ENCODE assay signal across 2 cellular contexts in the genomic region with DNA sequence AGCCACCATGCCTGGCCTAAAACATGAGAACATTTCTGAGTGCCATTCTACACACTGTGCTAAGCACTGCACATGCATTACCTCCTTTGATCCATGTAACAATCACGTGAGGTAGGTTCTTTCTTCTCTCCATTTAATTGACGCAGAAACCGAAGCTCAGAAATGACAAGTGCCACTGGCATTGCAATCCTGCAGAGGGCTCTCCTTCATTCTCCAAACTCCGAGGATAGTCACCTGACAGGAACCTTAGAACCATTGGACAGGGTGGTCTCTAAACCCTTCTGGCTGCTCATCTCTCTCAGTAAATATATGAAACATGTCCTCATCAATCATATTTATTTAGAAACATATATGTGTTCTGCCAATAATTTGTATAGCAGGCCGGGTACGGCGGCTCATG.
TF ChIP-seq lines count a peak whose summit lies in the region.

No MANE protein-coding gene starts in this region.

TF ChIP-seq in GM23338, 12 proteins besides CTCF, POLR2A, EP300 and RAD21 (continued from another document):
- TF ChIP-seq NANOG (IDR thresholded peaks at IDR 0.05; ENCODE audit: borderline replicate concordance): no peak
- no peak for TF ChIP-seq ZNF114 (CRISPR knock-in tag; IDR thresholded peaks at IDR 0.05)
- TF ChIP-seq ZNF462 (CRISPR knock-in tag; IDR thresholded peaks at IDR 0.05): no peak
- TF ChIP-seq, protein P1, sequence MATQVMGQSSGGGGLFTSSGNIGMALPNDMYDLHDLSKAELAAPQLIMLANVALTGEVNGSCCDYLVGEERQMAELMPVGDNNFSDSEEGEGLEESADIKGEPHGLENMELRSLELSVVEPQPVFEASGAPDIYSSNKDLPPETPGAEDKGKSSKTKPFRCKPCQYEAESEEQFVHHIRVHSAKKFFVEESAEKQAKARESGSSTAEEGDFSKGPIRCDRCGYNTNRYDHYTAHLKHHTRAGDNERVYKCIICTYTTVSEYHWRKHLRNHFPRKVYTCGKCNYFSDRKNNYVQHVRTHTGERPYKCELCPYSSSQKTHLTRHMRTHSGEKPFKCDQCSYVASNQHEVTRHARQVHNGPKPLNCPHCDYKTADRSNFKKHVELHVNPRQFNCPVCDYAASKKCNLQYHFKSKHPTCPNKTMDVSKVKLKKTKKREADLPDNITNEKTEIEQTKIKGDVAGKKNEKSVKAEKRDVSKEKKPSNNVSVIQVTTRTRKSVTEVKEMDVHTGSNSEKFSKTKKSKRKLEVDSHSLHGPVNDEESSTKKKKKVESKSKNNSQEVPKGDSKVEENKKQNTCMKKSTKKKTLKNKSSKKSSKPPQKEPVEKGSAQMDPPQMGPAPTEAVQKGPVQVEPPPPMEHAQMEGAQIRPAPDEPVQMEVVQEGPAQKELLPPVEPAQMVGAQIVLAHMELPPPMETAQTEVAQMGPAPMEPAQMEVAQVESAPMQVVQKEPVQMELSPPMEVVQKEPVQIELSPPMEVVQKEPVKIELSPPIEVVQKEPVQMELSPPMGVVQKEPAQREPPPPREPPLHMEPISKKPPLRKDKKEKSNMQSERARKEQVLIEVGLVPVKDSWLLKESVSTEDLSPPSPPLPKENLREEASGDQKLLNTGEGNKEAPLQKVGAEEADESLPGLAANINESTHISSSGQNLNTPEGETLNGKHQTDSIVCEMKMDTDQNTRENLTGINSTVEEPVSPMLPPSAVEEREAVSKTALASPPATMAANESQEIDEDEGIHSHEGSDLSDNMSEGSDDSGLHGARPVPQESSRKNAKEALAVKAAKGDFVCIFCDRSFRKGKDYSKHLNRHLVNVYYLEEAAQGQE (IDR thresholded peaks at IDR 0.05; ENCODE audit: unreplicated experiment): no peak

TF ChIP-seq in SK-N-SH treated with all-trans-retinoic acid at 6 μM for 48 hours, 23 proteins besides CTCF, POLR2A, EP300 and RAD21 (continued from another document):
- TF ChIP-seq PATZ1 (CRISPR knock-in tag; IDR thresholded peaks at IDR 0.05; ENCODE audit: borderline replicate concordance) (no peak), ZNF70 (CRISPR knock-in tag; IDR thresholded peaks at IDR 0.05) (no peak), TOX (CRISPR knock-in tag; IDR thresholded peaks at IDR 0.05; ENCODE audit: borderline replicate concordance) (no peak), CREB5 (CRISPR knock-in tag; IDR thresholded peaks at IDR 0.05; ENCODE audit: low read depth) (no peak), OSR1 (CRISPR knock-in tag; IDR thresholded peaks at IDR 0.05) (no peak), ZFP3 (CRISPR knock-in tag; IDR thresholded peaks at IDR 0.05) (no peak), ZFP30 (CRISPR knock-in tag; IDR thresholded peaks at IDR 0.05) (no peak), RARB (CRISPR knock-in tag; IDR thresholded peaks at IDR 0.05) (no peak), ZNF565 (CRISPR knock-in tag; conservative IDR thresholded peaks at IDR 0.05; ENCODE audit: low read depth) (no peak), BACH2 (CRISPR knock-in tag; IDR thresholded peaks at IDR 0.05; ENCODE audit: borderline replicate concordance) (no peak), ZC3H10 (CRISPR knock-in tag; IDR thresholded peaks at IDR 0.05) (no peak), SNAI2 (CRISPR knock-in tag; IDR thresholded peaks at IDR 0.05) (no peak), GLIS3 (CRISPR knock-in tag; IDR thresholded peaks at IDR 0.05) (no peak)
- TF ChIP-seq, protein P2, sequence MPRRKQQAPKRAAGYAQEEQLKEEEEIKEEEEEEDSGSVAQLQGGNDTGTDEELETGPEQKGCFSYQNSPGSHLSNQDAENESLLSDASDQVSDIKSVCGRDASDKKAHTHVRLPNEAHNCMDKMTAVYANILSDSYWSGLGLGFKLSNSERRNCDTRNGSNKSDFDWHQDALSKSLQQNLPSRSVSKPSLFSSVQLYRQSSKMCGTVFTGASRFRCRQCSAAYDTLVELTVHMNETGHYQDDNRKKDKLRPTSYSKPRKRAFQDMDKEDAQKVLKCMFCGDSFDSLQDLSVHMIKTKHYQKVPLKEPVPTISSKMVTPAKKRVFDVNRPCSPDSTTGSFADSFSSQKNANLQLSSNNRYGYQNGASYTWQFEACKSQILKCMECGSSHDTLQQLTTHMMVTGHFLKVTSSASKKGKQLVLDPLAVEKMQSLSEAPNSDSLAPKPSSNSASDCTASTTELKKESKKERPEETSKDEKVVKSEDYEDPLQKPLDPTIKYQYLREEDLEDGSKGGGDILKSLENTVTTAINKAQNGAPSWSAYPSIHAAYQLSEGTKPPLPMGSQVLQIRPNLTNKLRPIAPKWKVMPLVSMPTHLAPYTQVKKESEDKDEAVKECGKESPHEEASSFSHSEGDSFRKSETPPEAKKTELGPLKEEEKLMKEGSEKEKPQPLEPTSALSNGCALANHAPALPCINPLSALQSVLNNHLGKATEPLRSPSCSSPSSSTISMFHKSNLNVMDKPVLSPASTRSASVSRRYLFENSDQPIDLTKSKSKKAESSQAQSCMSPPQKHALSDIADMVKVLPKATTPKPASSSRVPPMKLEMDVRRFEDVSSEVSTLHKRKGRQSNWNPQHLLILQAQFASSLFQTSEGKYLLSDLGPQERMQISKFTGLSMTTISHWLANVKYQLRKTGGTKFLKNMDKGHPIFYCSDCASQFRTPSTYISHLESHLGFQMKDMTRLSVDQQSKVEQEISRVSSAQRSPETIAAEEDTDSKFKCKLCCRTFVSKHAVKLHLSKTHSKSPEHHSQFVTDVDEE (CRISPR knock-in tag; IDR thresholded peaks at IDR 0.05): no peak
- TF ChIP-seq, protein P3, sequence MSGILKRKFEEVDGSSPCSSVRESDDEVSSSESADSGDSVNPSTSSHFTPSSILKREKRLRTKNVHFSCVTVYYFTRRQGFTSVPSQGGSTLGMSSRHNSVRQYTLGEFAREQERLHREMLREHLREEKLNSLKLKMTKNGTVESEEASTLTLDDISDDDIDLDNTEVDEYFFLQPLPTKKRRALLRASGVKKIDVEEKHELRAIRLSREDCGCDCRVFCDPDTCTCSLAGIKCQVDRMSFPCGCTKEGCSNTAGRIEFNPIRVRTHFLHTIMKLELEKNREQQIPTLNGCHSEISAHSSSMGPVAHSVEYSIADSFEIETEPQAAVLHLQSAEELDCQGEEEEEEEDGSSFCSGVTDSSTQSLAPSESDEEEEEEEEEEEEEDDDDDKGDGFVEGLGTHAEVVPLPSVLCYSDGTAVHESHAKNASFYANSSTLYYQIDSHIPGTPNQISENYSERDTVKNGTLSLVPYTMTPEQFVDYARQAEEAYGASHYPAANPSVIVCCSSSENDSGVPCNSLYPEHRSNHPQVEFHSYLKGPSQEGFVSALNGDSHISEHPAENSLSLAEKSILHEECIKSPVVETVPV (CRISPR knock-in tag; IDR thresholded peaks at IDR 0.05): no peak
TF ChIP-seq in SK-N-SH treated with all-trans-retinoic acid at 6 μM for 48 hours: peak in this region for 0.
